In genomic region chr22:39658367-39658766, GRCh38 we compare ENCODE assay signal across 17 cellular contexts.
DNase-seq lines count a peak whose midpoint lies in the region; ATAC-seq, FAIRE-seq and TF ChIP-seq lines count a peak whose summit lies in the region.
"Had no signal": no experiment of that assay in that cellular context is flagged by ENCODE, and none has a peak within 500 bp of the region (broad histone marks: within the 10 kb centered on the region; RNA-seq: fewer than 3 reads in every experiment).

No MANE protein-coding gene starts in this region.

- peaks cover 8% of the 10 kb centered on the region for H3K27me3 Mint-ChIP-seq in activated T-cell treated with anti-CD3 and anti-CD28 coated beads, Interleukin-2, amount 50 U/mL, for 72 hours (ENCODE audit: low read depth)

- TF ChIP-seq POLR2A in transverse colon (IDR thresholded peaks at IDR 0.05): no peak

- peak; percentile 20 to 48 for ATAC-seq in activated T-cell treated with anti-CD3 and anti-CD28 coated beads, Interleukin-2, amount 50 U/mL, for 72 hours (replicated peaks in 1 of 2)
- ATAC-seq in PC-3: no peak
- no peak for ATAC-seq in GM18870 (IDR thresholded peaks at IDR 0.05; ENCODE audit: unreplicated experiment)
- ATAC-seq: heart left ventricle had no signal

- no peak overlapping the region for H3K4me2 ChIP-seq in PC-3 (ENCODE audit: low read length)

- peaks cover 27% of the 10 kb centered on the region for H3K4me1 Mint-ChIP-seq in activated T-cell treated with anti-CD3 and anti-CD28 coated beads, Interleukin-2, amount 50 U/mL, for 72 hours (ENCODE audit: low read depth)

- H3K27ac ChIP-seq in transverse colon (no peak overlapping the region), PC-3 (ENCODE audit: low read length) (no peak overlapping the region)
- H3K27ac ChIP-seq: heart left ventricle had no signal

- no peaks in the 10 kb centered on the region for H3K9me2 ChIP-seq in PC-3 (replicated peaks; ENCODE audit: low read length)

- intact Hi-C loops in transverse colon (cut with DNase I; ENCODE audit: low total_unique reads) (no loop called here), PC-3 (cut with micrococcal nuclease) (no loop called here)

- H3K9me3 ChIP-seq in transverse colon: no peaks in the 10 kb centered on the region
- H3K9me3 ChIP-seq in PC-3 (ENCODE audit: low read length): no peaks in the 10 kb centered on the region
- H3K9me3 ChIP-seq: BE2C, heart left ventricle had no signal

- peak overlapping the region in 1 of 2 donors; percentile 53 for H3K4me3 Mint-ChIP-seq in activated T-cell treated with anti-CD3 and anti-CD28 coated beads, Interleukin-2, amount 50 U/mL, for 72 hours
- H3K4me3 Mint-ChIP-seq: naive B cell had no signal

- WGBS in transverse colon (ENCODE audit: low coverage in 1 of 2), 2 donors: 23 to 25% methylated on average over 7 to 10 of the region's 10 CpGs

- TF ChIP-seq EP300 in transverse colon (IDR thresholded peaks at IDR 0.05; ENCODE audit: low read depth): no peak

- no peak for FAIRE-seq in D721Med (lab: Jason Lieb, UNC)
- FAIRE-seq: H54, TTC549 had no signal

- H3K9me3 Mint-ChIP-seq in activated T-cell treated with anti-CD3 and anti-CD28 coated beads, Interleukin-2, amount 50 U/mL, for 72 hours: no peaks in the 10 kb centered on the region

- no peak overlapping the region for H3K9ac ChIP-seq in PC-3 (ENCODE audit: low read length)

- H3K4me1 ChIP-seq in transverse colon (peaks cover 0 to 13% (median 11%) of the 10 kb centered on the region in 4 donors), PC-3 (ENCODE audit: insufficient read depth, low read length) (no peaks in the 10 kb centered on the region)
- H3K4me1 ChIP-seq: BE2C had no signal

- in situ Hi-C loops in transverse colon (cut with MboI; ENCODE audit: low pct_ligation_motif_present in 1 of 4, low pct_unique_long_range_greater_than_20kb in 1 of 4, low sequenced_read_pairs in 3 of 4): no loop called here

- no peak overlapping the region for H3K27ac Mint-ChIP-seq in activated T-cell treated with anti-CD3 and anti-CD28 coated beads, Interleukin-2, amount 50 U/mL, for 72 hours

- H3K4me3 ChIP-seq in transverse colon: no peak overlapping the region
- H3K4me3 ChIP-seq in PC-3 (ENCODE audit: low read length): no peak overlapping the region
- H3K4me3 ChIP-seq: heart left ventricle had no signal

- CTCF ChIA-PET in PC-3 (lab: Charles Lee): no interaction called here

- no peaks in the 10 kb centered on the region for H3F3A ChIP-seq in PC-3 (ENCODE audit: low read length, unreplicated experiment)

- H3K36me3 ChIP-seq in transverse colon (no peaks in the 10 kb centered on the region), PC-3 (ENCODE audit: low read depth, low read length) (no peaks in the 10 kb centered on the region)
- H3K36me3 ChIP-seq: BE2C, heart left ventricle had no signal

- no peaks in the 10 kb centered on the region for H3K36me3 Mint-ChIP-seq in activated T-cell treated with anti-CD3 and anti-CD28 coated beads, Interleukin-2, amount 50 U/mL, for 72 hours (ENCODE audit: insufficient read depth in 2 of 2)
- H3K36me3 Mint-ChIP-seq: naive B cell had no signal

- peaks cover 75% of the 10 kb centered on the region for H3K27me3 ChIP-seq in transverse colon
- peaks cover 4% of the 10 kb centered on the region; the same call in 1 of the 2 replicates for H3K27me3 ChIP-seq in PC-3 (ENCODE audit: low read length)

- H3K79me2 ChIP-seq in PC-3 (ENCODE audit: low read length): no peaks in the 10 kb centered on the region

- BruUV-seq in PC-3 (replicated peaks; lab: Mats Ljungman, UMichigan): no TSS peak

- peak; percentile 32 for DNase-seq in stimulated activated CD4-positive, alpha-beta T cell treated with anti-CD3 and anti-CD28 coated beads, Interleukin-4, amount 100 ng/mL, for 24 hours
- DNase-seq in stimulated activated CD4-positive, alpha-beta T cell treated with anti-CD3 and anti-CD28 coated beads, Interleukin-12 subunit alpha, Interleukin-12 subunit beta, amount 100 ng/mL, for 4 hours: no peak
- DNase-seq in SW480 (ENCODE audit: low spot score): peak; percentile 48
- peak; percentile 25 to 31 for DNase-seq in activated T-cell treated with anti-CD3 and anti-CD28 coated beads, Interleukin-2, amount 50 U/mL, for 72 hours
- peak; percentile 13 for DNase-seq in transverse colon
- DNase-seq in PC-3: no peak
- no peak for DNase-seq in D721Med (ENCODE audit: insufficient read length, low spot score)
- DNase-seq: BE2C, erythroblast, heart left ventricle, naive B cell, NCI-H1048, NCI-H226, retina had no signal

- no peaks in the 10 kb centered on the region for H4K20me1 ChIP-seq in PC-3 (ENCODE audit: low read length)

- H2AFZ ChIP-seq in PC-3 (ENCODE audit: low read length): no peak overlapping the region

- POLR2A ChIA-PET in PC-3 (lab: Charles Lee; ENCODE audit: unreplicated experiment): no interaction called here

- TF ChIP-seq CTCF in transverse colon (IDR thresholded peaks at IDR 0.05): no peak
- no peak for TF ChIP-seq CTCF in PC-3 (conservative IDR thresholded peaks at IDR 0.05; ENCODE audit: low read depth, low read length)
- TF ChIP-seq CTCF in D721Med (IDR thresholded peaks at IDR 0.05; ENCODE audit: insufficient read depth, missing control alignments): no peak

Comparison
In these comparisons a context has a peak if more than half of its experiments do, and no peak if none do; other contexts are left out.
1. DNase-seq: peak in stimulated activated CD4-positive, alpha-beta T cell treated with anti-CD3 and anti-CD28 coated beads, Interleukin-4, amount 100 ng/mL, for 24 hours (single experiment), SW480 (single experiment), activated T-cell treated with anti-CD3 and anti-CD28 coated beads, Interleukin-2, amount 50 U/mL, for 72 hours (2 of 2) and transverse colon (single experiment); none in stimulated activated CD4-positive, alpha-beta T cell treated with anti-CD3 and anti-CD28 coated beads, Interleukin-12 subunit alpha, Interleukin-12 subunit beta, amount 100 ng/mL, for 4 hours (single experiment), PC-3 (single experiment) and D721Med (single experiment).
2. ATAC-seq: peak in activated T-cell treated with anti-CD3 and anti-CD28 coated beads, Interleukin-2, amount 50 U/mL, for 72 hours (2 of 2); none in PC-3 (single experiment) and GM18870 (single experiment).